ENCODE assay signal across 9 cellular contexts in genomic region chr2:144374163-144374661, GRCh38.
DNase-seq lines count a peak whose midpoint lies in the region; ATAC-seq and TF ChIP-seq lines count a peak whose summit lies in the region.
"Had no signal": no experiment of that assay in that cellular context is flagged by ENCODE, and none has a peak within 500 bp of the region (broad histone marks: within the 10 kb centered on the region; RNA-seq: fewer than 3 reads in every experiment).

No MANE protein-coding gene starts in this region.

- H3K27me3 ChIP-seq in BLaER1: no peaks in the 10 kb centered on the region

- no peak for TF ChIP-seq CTCF in coronary artery (IDR thresholded peaks at IDR 0.05)

- H3K4me3 ChIP-seq in BLaER1 (no peak overlapping the region), coronary artery (no peak overlapping the region)

- DNase-seq in UCSD-AML1 (lab: John Stamatoyannopoulos, UW; ENCODE audit: unreplicated experiment): peak; percentile 18
- no peak for DNase-seq in NCI-H526 treated with DMSO at 0.1 percent for 48 hours (lab: John Stamatoyannopoulos, UW)
- DNase-seq in stimulated activated CD4-positive, alpha-beta T cell treated with anti-CD3 and anti-CD28 coated beads, Interleukin-2, amount 100 ng/mL, for 24 hours: no peak
- DNase-seq in coronary artery (ENCODE audit: low spot score): no peak

- ATAC-seq in GM19395 (IDR thresholded peaks at IDR 0.05; ENCODE audit: unreplicated experiment) (peak; percentile 76), HG03139 (IDR thresholded peaks at IDR 0.05; ENCODE audit: unreplicated experiment) (peak; percentile 56), HG03457 (IDR thresholded peaks at IDR 0.05; ENCODE audit: unreplicated experiment) (no peak)

- no peaks in the 10 kb centered on the region for H3K36me3 ChIP-seq in BLaER1

- no peaks in the 10 kb centered on the region for H3K9me3 ChIP-seq in BLaER1

- peaks cover 21% of the 10 kb centered on the region for H3K4me1 ChIP-seq in BLaER1

- H4K20me1 ChIP-seq in BLaER1: no peaks in the 10 kb centered on the region

- no peak overlapping the region for H3K27ac ChIP-seq in BLaER1
- no peak overlapping the region for H3K27ac ChIP-seq in coronary artery
- H3K27ac ChIP-seq: KMS-11 had no signal

- peak overlapping the region; percentile 27; the same call in 1 of the 2 replicates for H3K4me2 ChIP-seq in BLaER1
- H3K4me2 ChIP-seq: KMS-11 had no signal

- no peak overlapping the region for H3K9ac ChIP-seq in BLaER1
- H3K9ac ChIP-seq: KMS-11 had no signal
